Comparison of ENCODE assay signal across 10 cellular contexts in genomic region chrX:102963955-102964354, GRCh38. TPM values are rescaled to one million over a fixed set of nuclear protein-coding genes. Genes with fewer than 3 reads are reported as not detected.
"Had no signal": no experiment of that assay in that cellular context is flagged by ENCODE, and none has a peak within 500 bp of the region (broad histone marks: within the 10 kb centered on the region; RNA-seq: fewer than 3 reads in every experiment).

No MANE protein-coding gene starts in this region.

- H3K4me1 ChIP-seq: HAP-1 had no signal

- H3K4me3 ChIP-seq: GM23248, HAP-1, K562 had no signal

- ATAC-seq: HCT116, K562 had no signal

- DNase-seq: GM23248, GOT3, H7, HFFc6, IMR-90, KG1 had no signal

- H3K9me3 ChIP-seq: HAP-1 had no signal

- H3K27ac ChIP-seq: GM23248 had no signal

- H3K36me3 ChIP-seq: HAP-1 had no signal

RNA-seq across cellular contexts. Expression of gene RAB40AL, which starts 26.9 kb away (rescaled TPM):
- total RNA-seq: H4, HFFc6 had no signal
